Comparison of ENCODE assay signal across 8 cellular contexts in genomic region chr2:238060542-238061309, GRCh38. TPM values are rescaled to one million over a fixed set of nuclear protein-coding genes. Genes with fewer than 3 reads are reported as not detected.
DNase-seq lines count a peak whose midpoint lies in the region; ATAC-seq lines count a peak whose summit lies in the region.

SCLY (plus strand) TSS chr2:238061001; CDS start chr2:238061055, 54 bp downstream.

- peak within 1 kb of the TSS; percentile 81 to 98 (median 91) for H3K4me3 Mint-ChIP-seq in IgD-negative memory B cell

- H3K27ac ChIP-seq in epithelial cell of prostate, result peak within 1 kb of the TSS; percentile 73

- peaks cover 10% of the 10 kb centered on the region for H3K36me3 Mint-ChIP-seq in IgD-negative memory B cell

- peaks cover 16 to 24% (median 20%) of the 10 kb centered on the region in 3 donors for H3K4me1 Mint-ChIP-seq in IgD-negative memory B cell

- ATAC-seq in GM21528 (IDR thresholded peaks at IDR 0.05; ENCODE audit: low FRiP score, unreplicated experiment), result peak; percentile 96

- H3K27me3 Mint-ChIP-seq in IgD-negative memory B cell, result peaks cover 10% of the 10 kb centered on the region

- peak within 1 kb of the TSS; percentile 70 to 85 (median 85) for H3K27ac Mint-ChIP-seq in IgD-negative memory B cell

- DNase-seq in DMS 273 (lab: John Stamatoyannopoulos, UW; ENCODE audit: unreplicated experiment) (peak; percentile 99), OCI-M2 (lab: John Stamatoyannopoulos, UW; ENCODE audit: unreplicated experiment) (peak; percentile 27), activated T-cell treated with anti-CD3 and anti-CD28 coated beads for 4 hours (peak; percentile 91), epithelial cell of prostate (ENCODE audit: low read depth, low spot score) (peak; percentile 84), mucosa of gallbladder (ENCODE audit: low spot score) (peak; percentile 98)
- peak; percentile 89 to 97 for DNase-seq in stimulated activated CD8-positive, alpha-beta memory T cell treated with anti-CD3 and anti-CD28 coated beads, Interleukin-4, amount 100 ng/mL, for 4 hours (ENCODE audit: low read depth in 2 of 2, low spot score in 1 of 2)

- peaks cover 0 to 4% (median 2%) of the 10 kb centered on the region in 3 donors for H3K9me3 Mint-ChIP-seq in IgD-negative memory B cell

RNA-seq across cellular contexts. Expression of gene SCLY, which starts in this region (rescaled TPM):
- 18.5 TPM for polyA plus RNA-seq in IgD-negative memory B cell
- 29.1 TPM for total RNA-seq in mucosa of gallbladder

Comparison
In these comparisons a context has a peak if more than half of its experiments do, and no peak if none do; other contexts are left out.
1. Peak in every context shown above with its lines: DNase-seq, ATAC-seq and H3K27ac ChIP-seq.
2. DNase-seq: peak in every context shown above with its lines; median percentile 99 in DMS 273; 98 in mucosa of gallbladder; 93 in stimulated activated CD8-positive, alpha-beta memory T cell treated with anti-CD3 and anti-CD28 coated beads, Interleukin-4, amount 100 ng/mL, for 4 hours; 91 in activated T-cell treated with anti-CD3 and anti-CD28 coated beads for 4 hours; 84 in epithelial cell of prostate; 27 in OCI-M2.